12 cellular contexts compared by ENCODE assay signal in the genomic region with DNA sequence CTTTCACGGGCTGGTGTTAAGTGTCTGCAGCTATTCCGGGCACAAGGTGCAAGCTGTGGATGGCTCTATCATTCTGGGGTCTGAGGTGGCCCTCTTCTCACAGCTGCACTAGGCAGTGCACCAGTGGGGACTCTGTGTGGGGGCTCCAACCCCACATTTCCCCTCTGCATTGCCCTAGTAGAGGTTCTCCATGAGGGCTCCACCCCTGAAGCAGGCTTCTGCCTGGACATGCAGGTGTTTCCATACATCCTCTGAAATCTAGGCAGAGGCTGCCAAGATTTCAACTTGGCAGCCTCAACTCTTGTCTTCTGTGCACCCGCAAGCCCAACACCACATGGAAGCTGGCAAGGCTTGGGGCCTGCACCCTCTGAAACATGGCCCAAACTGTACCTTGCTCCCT. TPM values are rescaled to one million over a fixed set of nuclear protein-coding genes. Genes with fewer than 3 reads are reported as not detected.
"Had no signal": no experiment of that assay in that cellular context is flagged by ENCODE, and none has a peak within 500 bp of the region (broad histone marks: within the 10 kb centered on the region; RNA-seq: fewer than 3 reads in every experiment).

No MANE protein-coding gene starts in this region.

RNA-seq across cellular contexts. Expression of a gene that starts 52.1 kb away (rescaled TPM):
- total RNA-seq: OCI-LY7, PC-3, PC-9, Peyer's patch, Right ventricle myocardium inferior, Right ventricle myocardium superior, RPMI7951, SJCRH30, SJSA1, SK-MEL-5, T-cell had no signal
- polyA plus RNA-seq: SK-N-SH had no signal
